Comparison of ENCODE assay signal across 8 cellular contexts in the genomic region with DNA sequence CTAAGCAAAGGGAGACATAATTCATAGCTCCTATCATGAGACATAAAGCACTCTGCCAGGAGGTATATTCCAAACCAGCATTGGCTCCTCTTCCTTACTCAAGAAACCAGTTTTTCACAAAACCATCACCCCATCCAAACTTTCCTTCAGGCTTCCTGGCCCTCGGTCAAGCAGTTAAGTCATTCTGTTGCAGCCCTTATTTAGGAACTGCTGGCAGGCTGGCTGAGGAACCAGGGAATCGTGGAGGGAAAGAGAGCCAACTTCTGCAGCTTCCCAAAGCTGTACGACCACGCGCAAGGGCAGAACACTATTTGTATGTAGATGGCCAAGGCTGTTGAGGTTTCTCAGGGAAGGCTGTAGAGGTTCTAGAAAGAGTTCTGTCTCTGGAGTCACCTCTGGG. TPM values are rescaled to one million over a fixed set of nuclear protein-coding genes. Genes with fewer than 3 reads are reported as not detected.
DNase-seq lines count a peak whose midpoint lies in the region; ATAC-seq and TF ChIP-seq lines count a peak whose summit lies in the region.

No MANE protein-coding gene starts in this region.

- peak overlapping the region; percentile 90 for H3K4me3 Mint-ChIP-seq in activated CD4-positive, alpha-beta T cell treated with anti-CD3 and anti-CD28 coated beads for 36 hours

- H3K27ac Mint-ChIP-seq in activated CD4-positive, alpha-beta T cell treated with anti-CD3 and anti-CD28 coated beads for 36 hours = peak overlapping the region; percentile 76

- no peak for ATAC-seq in activated CD4-positive, alpha-beta T cell treated with anti-CD3 and anti-CD28 coated beads for 36 hours
- ATAC-seq in thoracic aorta (ENCODE audit: insufficient number of reproducible peaks, low FRiP score, low read depth) (peak; percentile 39), GM19455 (IDR thresholded peaks at IDR 0.05; ENCODE audit: unreplicated experiment) (no peak), HG03469 (IDR thresholded peaks at IDR 0.05; ENCODE audit: unreplicated experiment) (no peak)

- peak overlapping the region; percentile 35 to 43 for H3K27ac ChIP-seq in thoracic aorta

- H3K36me3 Mint-ChIP-seq in activated CD4-positive, alpha-beta T cell treated with anti-CD3 and anti-CD28 coated beads for 36 hours (ENCODE audit: low read depth) = peaks cover 2% of the 10 kb centered on the region

- H3K27me3 ChIP-seq in kidney epithelial cell (ENCODE audit: control insufficient read depth, insufficient read depth, low read length) (no peaks in the 10 kb centered on the region), thoracic aorta (replicated peaks; ENCODE audit: insufficient read depth) (no peaks in the 10 kb centered on the region)

- no peaks in the 10 kb centered on the region for H3K9me3 ChIP-seq in thoracic aorta

- H3K4me1 Mint-ChIP-seq in activated CD4-positive, alpha-beta T cell treated with anti-CD3 and anti-CD28 coated beads for 36 hours = peaks cover 16% of the 10 kb centered on the region

- POLR2A ChIA-PET in activated CD4-positive, alpha-beta T cell treated with anti-CD3 and anti-CD28 coated beads for 36 hours (lab: Charles Lee) = interaction anchor here (0.5 kb wide), 1 partner anchor 258 kb away, joined by 3 read pairs; no protein-coding TSS in a partner anchor

- H3K36me3 ChIP-seq in kidney epithelial cell (ENCODE audit: control insufficient read depth, insufficient read depth, low read length) (no peaks in the 10 kb centered on the region), thoracic aorta (no peaks in the 10 kb centered on the region)

- CTCF ChIA-PET in activated CD4-positive, alpha-beta T cell treated with anti-CD3 and anti-CD28 coated beads for 36 hours (lab: Charles Lee) = interaction anchor here (0.7 kb wide), 1 partner anchor 93 kb away, joined by 3 read pairs; no protein-coding TSS in a partner anchor

- TF ChIP-seq CTCF in astrocyte of the cerebellum (IDR thresholded peaks at IDR 0.05; ENCODE audit: low read depth, low read length, missing control alignments) (no peak), kidney epithelial cell (IDR thresholded peaks at IDR 0.05; ENCODE audit: insufficient read depth, low read length, poor library complexity, severe bottlenecking) (no peak), thoracic aorta (IDR thresholded peaks at IDR 0.05) (no peak)

- H3K4me3 ChIP-seq in astrocyte of the cerebellum (ENCODE audit: low read depth, low read length) (peak overlapping the region; percentile 55), kidney epithelial cell (ENCODE audit: low read depth, low read length) (peak overlapping the region; percentile 56), thoracic aorta (peak overlapping the region; percentile 86)

- no peaks in the 10 kb centered on the region for H3K9me3 Mint-ChIP-seq in activated CD4-positive, alpha-beta T cell treated with anti-CD3 and anti-CD28 coated beads for 36 hours (ENCODE audit: low read depth)

- in situ Hi-C loops in astrocyte of the cerebellum (cut with HindIII; ENCODE audit: low sequenced_read_pairs) = no loop called here

- DNase-seq in activated CD4-positive, alpha-beta T cell treated with anti-CD3 and anti-CD28 coated beads for 36 hours = no peak
- no peak for DNase-seq in activated CD4-positive, alpha-beta T cell treated with anti-CD3 and anti-CD28 coated beads for 48 hours
- DNase-seq in astrocyte of the cerebellum (ENCODE audit: low read depth) (no peak), kidney epithelial cell (ENCODE audit: low read depth) (no peak), thoracic aorta (ENCODE audit: low spot score) (peak; percentile 30), putamen (ENCODE audit: low spot score) (no peak)

- intact Hi-C loops in activated CD4-positive, alpha-beta T cell treated with anti-CD3 and anti-CD28 coated beads for 36 hours (cut with DNase I, micrococcal nuclease) = loop anchor here (5.0 to 10.0 kb wide), 4 partner anchors 33 to 163 kb away; a partner anchor contains a TSS

- H3K4me1 ChIP-seq in thoracic aorta (ENCODE audit: control insufficient read depth in 1 of 2, low read depth in 2 of 2) = peaks cover 0 to 14% of the 10 kb centered on the region in 2 donors

- H3K27me3 Mint-ChIP-seq in activated CD4-positive, alpha-beta T cell treated with anti-CD3 and anti-CD28 coated beads for 36 hours = no peaks in the 10 kb centered on the region

RNA-seq across cellular contexts. Expression of a gene that starts 0.7 kb away (rescaled TPM):
- total RNA-seq in activated CD4-positive, alpha-beta T cell treated with anti-CD3 and anti-CD28 coated beads for 36 hours = 10 to 100 TPM; 18.7 to 25.4 TPM
- total RNA-seq in kidney epithelial cell (28.9 and 30.1 TPM in 2 replicates), thoracic aorta (10 to 100 TPM; 27.5 to 50.8 TPM)

RNA-seq across cellular contexts. Expression of a gene that starts 7.1 kb away (rescaled TPM):
- 100 to 1,000 TPM; 148 to 154 TPM for total RNA-seq in activated CD4-positive, alpha-beta T cell treated with anti-CD3 and anti-CD28 coated beads for 36 hours
- total RNA-seq in kidney epithelial cell (122 and 127 TPM in 2 replicates), thoracic aorta (100 to 1,000 TPM; 116 to 125 TPM)

RNA-seq across cellular contexts. Expression of a gene that starts 34.1 kb away (rescaled TPM):
- 10 to 100 TPM; 12.2 to 17.4 TPM for total RNA-seq in activated CD4-positive, alpha-beta T cell treated with anti-CD3 and anti-CD28 coated beads for 36 hours
- total RNA-seq in kidney epithelial cell = 47.9 and 71.6 TPM in 2 replicates
- total RNA-seq in thoracic aorta = 10 to 100 TPM; 36.3 to 50.8 TPM

RNA-seq across cellular contexts. Expression of a gene that starts 37.8 kb away (rescaled TPM):
- under 1 TPM; 0.21 to 0.59 TPM for total RNA-seq in activated CD4-positive, alpha-beta T cell treated with anti-CD3 and anti-CD28 coated beads for 36 hours
- 0.62 and 1.0 TPM in 2 replicates for total RNA-seq in kidney epithelial cell
- 1 to 10 TPM; 1.4 to 1.5 TPM for total RNA-seq in thoracic aorta

RNA-seq across cellular contexts. Expression of a gene that starts 42.4 kb away (rescaled TPM):
- total RNA-seq in activated CD4-positive, alpha-beta T cell treated with anti-CD3 and anti-CD28 coated beads for 36 hours = 1 to 10 TPM; 1.7 to 2.7 TPM
- total RNA-seq in kidney epithelial cell = 99.0 and 107 TPM in 2 replicates
- 100 to 1,000 TPM; 206 to 377 TPM for total RNA-seq in thoracic aorta
